Comparison of ENCODE assay signal across 14 cellular contexts in genomic region chr5:35753500-35753899, GRCh38.
"Had no signal": no experiment of that assay in that cellular context is flagged by ENCODE, and none has a peak within 500 bp of the region (broad histone marks: within the 10 kb centered on the region; RNA-seq: fewer than 3 reads in every experiment).

No MANE protein-coding gene starts in this region.

- H3K9me3 Mint-ChIP-seq: type B pancreatic cell had no signal

- H3K4me1 ChIP-seq: esophagus squamous epithelium, gastroesophageal sphincter had no signal

- DNase-seq: cortex of kidney; effector memory CD8-positive, alpha-beta T cell; esophagus squamous epithelium; foreskin fibroblast; glutamatergic neuron; kidney glomerular epithelial cell; naive thymus-derived CD4-positive, alpha-beta T cell; nephron progenitor cell; posterior cingulate gyrus; stimulated activated CD4-positive, alpha-beta T cell treated with anti-CD3 and anti-CD28 coated beads, Interleukin-2, amount 100 ng/mL, for 24 hours; stimulated activated naive CD4-positive, alpha-beta T cell treated with Interleukin-2 at 50 U/mL for 16 hours had no signal

- H3K36me3 Mint-ChIP-seq: type B pancreatic cell had no signal

- H3K9me3 ChIP-seq: esophagus squamous epithelium, gastroesophageal sphincter had no signal

- H3K27me3 Mint-ChIP-seq: effector memory CD8-positive, alpha-beta T cell; naive thymus-derived CD4-positive, alpha-beta T cell; type B pancreatic cell had no signal

- H3K4me3 ChIP-seq: esophagus squamous epithelium, gastroesophageal sphincter had no signal

- H3K27ac ChIP-seq: esophagus squamous epithelium, gastroesophageal sphincter had no signal

- ATAC-seq: effector memory CD8-positive, alpha-beta T cell; gastroesophageal sphincter; naive thymus-derived CD4-positive, alpha-beta T cell; sciatic nerve had no signal

- H3K36me3 ChIP-seq: esophagus squamous epithelium, gastroesophageal sphincter had no signal

- H3K27me3 ChIP-seq: esophagus squamous epithelium, gastroesophageal sphincter had no signal

- H3K27ac Mint-ChIP-seq: effector memory CD8-positive, alpha-beta T cell; nephron progenitor cell; type B pancreatic cell had no signal

- H3K4me1 Mint-ChIP-seq: nephron progenitor cell had no signal

- H3K4me3 Mint-ChIP-seq: effector memory CD8-positive, alpha-beta T cell; naive thymus-derived CD4-positive, alpha-beta T cell; nephron progenitor cell; type B pancreatic cell had no signal
